8 cellular contexts compared by ENCODE assay signal in genomic region chr17:27494192-27495091, GRCh38. TPM values are rescaled to one million over a fixed set of nuclear protein-coding genes. Genes with fewer than 3 reads are reported as not detected.
DNase-seq lines count a peak whose midpoint lies in the region; ATAC-seq and TF ChIP-seq lines count a peak whose summit lies in the region.

No MANE protein-coding gene starts in this region.

- H3K4me2 ChIP-seq in PC-9 (peak overlapping the region; percentile 85), neural progenitor cell (peak overlapping the region; percentile 52)

- no peaks in the 10 kb centered on the region for H3K9me2 ChIP-seq in PC-9 (ENCODE audit: insufficient read depth)

- H3K36me3 ChIP-seq in PC-9 (ENCODE audit: low read depth) = no peaks in the 10 kb centered on the region
- H3K36me3 ChIP-seq in neural progenitor cell = no peaks in the 10 kb centered on the region

- H3K9ac ChIP-seq in neural progenitor cell = no peak overlapping the region

- H3K4me1 Mint-ChIP-seq in neural progenitor cell = peaks cover 79% of the 10 kb centered on the region
- H3K4me1 Mint-ChIP-seq in activated T-helper 2 cell treated with anti-CD3 and anti-CD28 coated beads, Interferon-gamma antibody, Interleukin-2, Interleukin-4, amounts not matched to agents 10 μg/mL and 5 μg/mL and 100 μg/mL, durations not matched to agents 14 hours and 24 hours and 36 hours (ENCODE audit: low read depth) = peaks cover 22% of the 10 kb centered on the region

- ATAC-seq in HG02970 (IDR thresholded peaks at IDR 0.05; ENCODE audit: low FRiP score, unreplicated experiment) = no peak

- H3K4me3 Mint-ChIP-seq in neural progenitor cell = peak overlapping the region; percentile 68
- no peak overlapping the region for H3K4me3 Mint-ChIP-seq in activated T-helper 2 cell treated with anti-CD3 and anti-CD28 coated beads, Interferon-gamma antibody, Interleukin-2, Interleukin-4, amounts not matched to agents 10 μg/mL and 5 μg/mL and 100 μg/mL, durations not matched to agents 14 hours and 24 hours and 36 hours (ENCODE audit: low read depth)

- H2AFZ ChIP-seq in PC-9 (peak overlapping the region; percentile 68), neural progenitor cell (replicated peaks) (no peak overlapping the region)

- CTCF ChIA-PET in GM10248 (lab: Yijun Ruan, JAX) (interaction anchor here (0.7 to 3.0 kb wide), 12 partner anchors 10 to 140 kb away, joined by 3 to 20 read pairs (median 4); no protein-coding TSS in a partner anchor), PC-9 (lab: Charles Lee) (interaction anchor here (0.6 to 2.3 kb wide), 7 partner anchors 12 to 198 kb away, joined by 3 to 9 read pairs (median 4); no protein-coding TSS in a partner anchor)

- no peaks in the 10 kb centered on the region for H3K9me3 ChIP-seq in PC-9 (ENCODE audit: insufficient read depth, low read depth)
- H3K9me3 ChIP-seq in neural progenitor cell (ENCODE audit: low read depth) = no peaks in the 10 kb centered on the region

- DNase-seq in GM10248 (ENCODE audit: extremely low spot score) (no peak), PC-9 (peak; percentile 76 to 84), fibroblast of pulmonary artery (ENCODE audit: low read depth) (peak; percentile 55), neural progenitor cell (ENCODE audit: low spot score) (peak; percentile 69), NCI-H1436 (lab: John Stamatoyannopoulos, UW) (no peak)
- DNase-seq in activated T-helper 2 cell treated with anti-CD3 and anti-CD28 coated beads, Interferon-gamma antibody, Interleukin-2, Interleukin-4, amounts not matched to agents 10 μg/mL and 5 μg/mL and 100 μg/mL, durations not matched to agents 14 hours and 24 hours and 36 hours (ENCODE audit: low spot score) = no peak
- no peak for DNase-seq in stimulated activated CD4-positive, alpha-beta T cell treated with anti-CD3 and anti-CD28 coated beads, Interleukin-4, amount 100 ng/mL, for 1 hour

- H3K27ac ChIP-seq in PC-9 = peak overlapping the region; percentile 82
- no peak overlapping the region for H3K27ac ChIP-seq in neural progenitor cell

- H3K27me3 ChIP-seq in PC-9 (ENCODE audit: insufficient read depth, low read depth) (no peaks in the 10 kb centered on the region), neural progenitor cell (no peaks in the 10 kb centered on the region)

- no peaks in the 10 kb centered on the region for H3K36me3 Mint-ChIP-seq in neural progenitor cell
- H3K36me3 Mint-ChIP-seq in activated T-helper 2 cell treated with anti-CD3 and anti-CD28 coated beads, Interferon-gamma antibody, Interleukin-2, Interleukin-4, amounts not matched to agents 10 μg/mL and 5 μg/mL and 100 μg/mL, durations not matched to agents 14 hours and 24 hours and 36 hours (ENCODE audit: low read depth) = peaks cover 23% of the 10 kb centered on the region

- H3K9me3 Mint-ChIP-seq in neural progenitor cell = peaks cover under 1% of the 10 kb centered on the region
- no peaks in the 10 kb centered on the region for H3K9me3 Mint-ChIP-seq in activated T-helper 2 cell treated with anti-CD3 and anti-CD28 coated beads, Interferon-gamma antibody, Interleukin-2, Interleukin-4, amounts not matched to agents 10 μg/mL and 5 μg/mL and 100 μg/mL, durations not matched to agents 14 hours and 24 hours and 36 hours

- peaks cover 19% of the 10 kb centered on the region for H3F3A ChIP-seq in PC-9 (ENCODE audit: insufficient read depth, low read depth)
- H3F3A ChIP-seq in neural progenitor cell (ENCODE audit: low read depth) = peaks cover 20% of the 10 kb centered on the region

- intact Hi-C loops in PC-9 (cut with micrococcal nuclease; ENCODE audit: unreplicated experiment) = loop anchor here (1.0 to 10.0 kb wide), 6 partner anchors 34 to 250 kb away; no protein-coding TSS in a partner anchor
- intact Hi-C loops in activated T-helper 2 cell treated with anti-CD3 and anti-CD28 coated beads, Interferon-gamma antibody, Interleukin-2, Interleukin-4, amounts not matched to agents 10 μg/mL and 5 μg/mL and 100 μg/mL, durations not matched to agents 14 hours and 24 hours and 36 hours (cut with micrococcal nuclease) = no loop called here

- H3K4me1 ChIP-seq in PC-9 (replicated peaks; ENCODE audit: insufficient read depth) (peaks cover 24% of the 10 kb centered on the region), neural progenitor cell (peaks cover 69% of the 10 kb centered on the region)

- POLR2A ChIA-PET in GM10248 (lab: Yijun Ruan, JAX) = no interaction called here
- POLR2A ChIA-PET in PC-9 (lab: Charles Lee; ENCODE audit: unreplicated experiment) = interaction anchor here (0.5 to 0.6 kb wide), 2 partner anchors 33 to 276 kb away, joined by 4 to 15 read pairs; no protein-coding TSS in a partner anchor

- H3K4me3 ChIP-seq in PC-9 = peak overlapping the region; percentile 54; the same call in 1 of the 2 replicates
- no peak overlapping the region for H3K4me3 ChIP-seq in fibroblast of pulmonary artery (replicated peaks; ENCODE audit: low read depth, low read length)
- H3K4me3 ChIP-seq in neural progenitor cell = no peak overlapping the region

- TF ChIP-seq CTCF in GM10248 (IDR thresholded peaks at IDR 0.05; ENCODE audit: control extremely low read depth, extremely low read depth, low read depth, missing control alignments) = peak; percentile 18
- TF ChIP-seq CTCF in PC-9 (conservative IDR thresholded peaks at IDR 0.05) = peak; percentile 64
- peak; percentile 27 for TF ChIP-seq CTCF in fibroblast of pulmonary artery (IDR thresholded peaks at IDR 0.05; ENCODE audit: low read length, missing control alignments)
- peak; percentile 42 for TF ChIP-seq CTCF in neural progenitor cell (IDR thresholded peaks at IDR 0.05)

- peaks cover 7% of the 10 kb centered on the region for H3K27me3 Mint-ChIP-seq in neural progenitor cell (ENCODE audit: insufficient read depth, low read depth)
- H3K27me3 Mint-ChIP-seq in activated T-helper 2 cell treated with anti-CD3 and anti-CD28 coated beads, Interferon-gamma antibody, Interleukin-2, Interleukin-4, amounts not matched to agents 10 μg/mL and 5 μg/mL and 100 μg/mL, durations not matched to agents 14 hours and 24 hours and 36 hours (ENCODE audit: low read depth) = no peaks in the 10 kb centered on the region

- no TSS peak for BruUV-seq in PC-9 (replicated peaks; lab: Mats Ljungman, UMichigan)

- H3K27ac Mint-ChIP-seq in neural progenitor cell = peak overlapping the region; percentile 81
- no peak overlapping the region for H3K27ac Mint-ChIP-seq in activated T-helper 2 cell treated with anti-CD3 and anti-CD28 coated beads, Interferon-gamma antibody, Interleukin-2, Interleukin-4, amounts not matched to agents 10 μg/mL and 5 μg/mL and 100 μg/mL, durations not matched to agents 14 hours and 24 hours and 36 hours

- H4K20me1 ChIP-seq in PC-9 (ENCODE audit: insufficient read depth) = no peaks in the 10 kb centered on the region
- peaks cover 54% of the 10 kb centered on the region for H4K20me1 ChIP-seq in neural progenitor cell (ENCODE audit: low read depth)

- H3K79me2 ChIP-seq in PC-9 (ENCODE audit: low read depth) (no peaks in the 10 kb centered on the region; the same call in 1 of the 2 replicates), neural progenitor cell (ENCODE audit: low read depth) (peaks cover 62% of the 10 kb centered on the region)

RNA-seq across cellular contexts. Expression of gene KSR1, which starts 38.2 kb away (rescaled TPM):
- total RNA-seq in PC-9 (2021) (19.1 and 24.6 TPM in 2 replicates), neural progenitor cell (ENCODE audit: low replicate concordance) (16.4 and 19.2 TPM in 2 replicates)
- 96.5 and 101 TPM in 2 replicates for total RNA-seq in activated T-helper 2 cell treated with anti-CD3 and anti-CD28 coated beads, Interferon-gamma antibody, Interleukin-2, Interleukin-4, amounts not matched to agents 10 μg/mL and 5 μg/mL and 100 μg/mL, durations not matched to agents 14 hours and 24 hours and 36 hours

Comparison
In these comparisons a context has a peak if more than half of its experiments do, and no peak if none do; other contexts are left out.
1. DNase-seq: peak in PC-9 (2 of 2), fibroblast of pulmonary artery (single experiment) and neural progenitor cell (single experiment); none in GM10248 (single experiment), NCI-H1436 (single experiment), activated T-helper 2 cell treated with anti-CD3 and anti-CD28 coated beads, Interferon-gamma antibody, Interleukin-2, Interleukin-4, amounts not matched to agents 10 μg/mL and 5 μg/mL and 100 μg/mL, durations not matched to agents 14 hours and 24 hours and 36 hours (single experiment) and stimulated activated CD4-positive, alpha-beta T cell treated with anti-CD3 and anti-CD28 coated beads, Interleukin-4, amount 100 ng/mL, for 1 hour (single experiment).
2. Peak in every context shown above with its lines, with median percentiles within 50 percentile points of each other: CTCF ChIP-seq.